ENCODE assay signal across 7 cellular contexts in the genomic region with DNA sequence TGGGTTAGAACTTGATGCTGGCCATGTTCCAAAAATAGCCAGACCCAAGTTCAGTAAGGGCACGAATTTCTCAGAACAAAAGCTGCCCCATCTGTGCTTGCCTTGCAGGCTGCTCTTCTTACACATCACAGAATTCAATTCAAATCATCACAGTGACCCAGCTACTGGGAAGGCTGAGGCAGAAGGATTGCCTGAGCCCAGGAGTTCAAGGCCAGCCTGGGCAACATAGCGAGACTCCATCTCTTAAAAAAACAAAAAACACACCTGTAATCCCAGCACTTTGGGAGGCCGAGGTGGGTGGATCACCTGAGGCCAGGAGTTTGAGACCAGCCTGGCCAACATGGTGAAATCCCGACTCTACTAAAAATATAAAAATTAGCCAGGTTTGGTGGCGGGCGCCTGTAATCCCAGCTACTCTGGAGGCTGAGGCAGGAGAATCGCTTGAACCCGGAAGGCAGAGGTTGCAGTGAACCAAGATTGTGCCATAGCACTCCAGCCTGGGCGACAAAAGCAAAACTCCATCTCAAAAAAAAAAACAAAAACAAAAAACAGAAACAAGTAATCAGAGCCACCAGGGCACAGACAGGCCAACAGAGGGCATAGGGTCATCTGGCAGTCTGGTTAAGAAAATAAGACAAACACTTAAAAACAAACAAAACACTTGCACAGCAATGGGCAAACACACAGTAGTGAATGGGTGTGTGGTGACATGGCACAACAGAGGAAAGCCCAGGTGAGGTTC. TPM values are rescaled to one million over a fixed set of nuclear protein-coding genes. Genes with fewer than 3 reads are reported as not detected.
A peak's percentile ranks its signal among the peaks of the same experiment; 100 is the strongest.
DNase-seq lines count a peak whose midpoint lies in the region; ATAC-seq and TF ChIP-seq lines count a peak whose summit lies in the region.
"Not testable (repeated sequence)": the region's sequence is repeated elsewhere in the genome, so short reads cannot be mapped to it uniquely, and the experiment has no call there.

No MANE protein-coding gene starts in this region.

- not testable (repeated sequence) for DNase-seq in PC-9; right cardiac atrium; naive thymus-derived CD8-positive, alpha-beta T cell; smooth muscle cell (lab: John Stamatoyannopoulos, UW; ENCODE audit: unreplicated experiment)
- DNase-seq in activated effector memory CD4-positive, alpha-beta T cell treated with anti-CD3 and anti-CD28 coated beads, Interleukin-2, amount 50 U/mL, for 16 hours, result peak; percentile 30

- not testable (repeated sequence) for H3K9me2 ChIP-seq in PC-9 (ENCODE audit: insufficient read depth)

- H3K79me2 ChIP-seq in PC-9 (ENCODE audit: low read depth) (peaks cover 26% of the 10 kb centered on the region), smooth muscle cell (ENCODE audit: low read depth) (peaks cover 29% of the 10 kb centered on the region)

- intact Hi-C loops in PC-9 (cut with micrococcal nuclease; ENCODE audit: unreplicated experiment), result not testable (repeated sequence)
- intact Hi-C loops in dendritic cell treated with granulocyte-macrophage colony-stimulating factor and Interleukin-4, amounts not matched to agents 40 ng/mL and 50 ng/mL, for 4 days (cut with micrococcal nuclease), result loop anchor here (1.0 kb wide), 1 partner anchor 13 kb away; no protein-coding TSS in a partner anchor
- intact Hi-C loops in right cardiac atrium (cut with DNase I), result loop anchor here in 1 of 4 donors (2.0 kb wide), 1 partner anchor 69 kb away; no protein-coding TSS in a partner anchor

- H3K36me3 ChIP-seq in PC-9 (ENCODE audit: low read depth); smooth muscle cell (ENCODE audit: low read depth): not testable (repeated sequence)

- peak overlapping the region; percentile 82 for H3K27ac ChIP-seq in PC-9
- peak overlapping the region; percentile 94 for H3K27ac ChIP-seq in right cardiac atrium (ENCODE audit: low read length)
- H3K27ac ChIP-seq in smooth muscle cell (ENCODE audit: low read depth), result peak overlapping the region; percentile 95

- H3K27me3 ChIP-seq in PC-9 (ENCODE audit: insufficient read depth, low read depth); right cardiac atrium (ENCODE audit: control insufficient read depth, insufficient read depth); smooth muscle cell (ENCODE audit: low read depth): not testable (repeated sequence)

- BruUV-seq in PC-9 (replicated peaks; lab: Mats Ljungman, UMichigan), result not testable (repeated sequence)

- not testable (repeated sequence) for H3K9me3 ChIP-seq in PC-9 (ENCODE audit: insufficient read depth, low read depth); right cardiac atrium (ENCODE audit: control insufficient read depth, low read length); smooth muscle cell (replicated peaks; ENCODE audit: low read depth)

- not testable (repeated sequence) for H4K20me1 ChIP-seq in PC-9 (ENCODE audit: insufficient read depth); smooth muscle cell (ENCODE audit: low read depth)

- ATAC-seq in right cardiac atrium; naive thymus-derived CD8-positive, alpha-beta T cell: not testable (repeated sequence)

- H3K4me2 ChIP-seq in PC-9 (peak overlapping the region; percentile 84), smooth muscle cell (peak overlapping the region; percentile 93)

- H3F3A ChIP-seq in PC-9 (ENCODE audit: insufficient read depth, low read depth), result not testable (repeated sequence)
- H3F3A ChIP-seq in smooth muscle cell (ENCODE audit: low read depth), result peaks cover 15% of the 10 kb centered on the region

- H3K36me3 Mint-ChIP-seq in dendritic cell treated with granulocyte-macrophage colony-stimulating factor and Interleukin-4, amounts not matched to agents 40 ng/mL and 50 ng/mL, for 4 days (ENCODE audit: low read depth), result peaks cover 77% of the 10 kb centered on the region
- H3K36me3 Mint-ChIP-seq in naive thymus-derived CD8-positive, alpha-beta T cell, result peaks cover 0 to 42% (median 7%) of the 10 kb centered on the region in 3 donors

- not testable (repeated sequence) for H2AFZ ChIP-seq in PC-9; smooth muscle cell (ENCODE audit: low read depth)

- not testable (repeated sequence) for H3K27me3 Mint-ChIP-seq in dendritic cell treated with granulocyte-macrophage colony-stimulating factor and Interleukin-4, amounts not matched to agents 40 ng/mL and 50 ng/mL, for 4 days; naive thymus-derived CD8-positive, alpha-beta T cell

- TF ChIP-seq CTCF in GM12873 (IDR thresholded peaks at IDR 0.05; ENCODE audit: insufficient read depth, low read depth, low read length, missing control alignments), result peak; percentile 6
- not testable (repeated sequence) for TF ChIP-seq CTCF in PC-9 (conservative IDR thresholded peaks at IDR 0.05); smooth muscle cell (IDR thresholded peaks at IDR 0.05; ENCODE audit: borderline replicate concordance, insufficient read depth, poor library complexity, severe bottlenecking)

- CTCF ChIA-PET in PC-9 (lab: Charles Lee), result interaction anchor here (1.0 to 2.0 kb wide), 2 partner anchors 18 to 19 kb away, joined by 5 to 7 read pairs; no protein-coding TSS in a partner anchor

- H3K4me1 Mint-ChIP-seq in dendritic cell treated with granulocyte-macrophage colony-stimulating factor and Interleukin-4, amounts not matched to agents 40 ng/mL and 50 ng/mL, for 4 days (ENCODE audit: low read depth), result peaks cover 80% of the 10 kb centered on the region
- H3K4me1 Mint-ChIP-seq in naive thymus-derived CD8-positive, alpha-beta T cell, result peaks cover 25 to 71% (median 68%) of the 10 kb centered on the region in 4 donors

- POLR2A ChIA-PET in PC-9 (lab: Charles Lee; ENCODE audit: unreplicated experiment), result interaction anchor here (0.6 to 1.5 kb wide), 4 partner anchors 13 to 151 kb away, joined by 4 to 11 read pairs (median 6); no protein-coding TSS in a partner anchor
- POLR2A ChIA-PET in naive thymus-derived CD8-positive, alpha-beta T cell (lab: Charles Lee), result interaction anchor here (0.7 to 2.8 kb wide), 6 partner anchors 17 to 140 kb away, joined by 3 to 19 read pairs (median 4); partner anchors contain the start of gene FBXO6

- H3K4me3 ChIP-seq in PC-9 (peak overlapping the region; percentile 87; the same call in 1 of the 2 replicates), right cardiac atrium (ENCODE audit: low read length) (peak overlapping the region; percentile 80), smooth muscle cell (peak overlapping the region; percentile 70)

- not testable (repeated sequence) for H3K9me3 Mint-ChIP-seq in dendritic cell treated with granulocyte-macrophage colony-stimulating factor and Interleukin-4, amounts not matched to agents 40 ng/mL and 50 ng/mL, for 4 days; naive thymus-derived CD8-positive, alpha-beta T cell

- peak overlapping the region; percentile 94 for H3K27ac Mint-ChIP-seq in dendritic cell treated with granulocyte-macrophage colony-stimulating factor and Interleukin-4, amounts not matched to agents 40 ng/mL and 50 ng/mL, for 4 days
- peak overlapping the region in 9 of 10 donors; percentile 83 to 99 (median 95) for H3K27ac Mint-ChIP-seq in naive thymus-derived CD8-positive, alpha-beta T cell

- 58% methylated on average over 9 of the region's 9 CpGs for WGBS in right cardiac atrium
- WGBS in smooth muscle cell (ENCODE audit: low lambda C conversion rate), result 83% methylated on average over 9 of the region's 9 CpGs

- H3K4me1 ChIP-seq in PC-9 (replicated peaks; ENCODE audit: insufficient read depth) (peaks cover 27% of the 10 kb centered on the region; the same call in 1 of the 2 replicates), smooth muscle cell (ENCODE audit: low read depth) (peaks cover 45% of the 10 kb centered on the region)
- H3K4me1 ChIP-seq in right cardiac atrium (ENCODE audit: control insufficient read depth, insufficient read depth, low read length), result not testable (repeated sequence)

- H3K9ac ChIP-seq in smooth muscle cell (ENCODE audit: low read depth), result peak overlapping the region; percentile 92

- peak overlapping the region; percentile 94 for H3K4me3 Mint-ChIP-seq in dendritic cell treated with granulocyte-macrophage colony-stimulating factor and Interleukin-4, amounts not matched to agents 40 ng/mL and 50 ng/mL, for 4 days
- H3K4me3 Mint-ChIP-seq in naive thymus-derived CD8-positive, alpha-beta T cell, result peak overlapping the region; percentile 92 to 100 (median 99)

RNA-seq across cellular contexts. Expression of gene MTHFR, which starts 1.7 kb away (rescaled TPM):
- total RNA-seq in PC-9 (2021) (15.8 and 22.2 TPM in 2 replicates), right cardiac atrium (10 to 100 TPM; 46.6 to 75.2 (median 58.9) TPM), smooth muscle cell (12.1 and 15.2 TPM in 2 replicates)
- polyA plus RNA-seq in right cardiac atrium (36.7 TPM), smooth muscle cell (6.1 and 8.3 TPM in 2 replicates)
- total RNA-seq in naive thymus-derived CD8-positive, alpha-beta T cell, result 10 to 100 TPM; 63.9 to 71.7 TPM
- 1 to 10 TPM; 3.7 to 9.5 (median 8.0) TPM for polyA plus RNA-seq in naive thymus-derived CD8-positive, alpha-beta T cell

RNA-seq across cellular contexts. Expression of gene CLCN6, which starts 1.9 kb away (rescaled TPM):
- total RNA-seq in PC-9 (2021) (14.8 and 16.7 TPM in 2 replicates), right cardiac atrium (10 to 100 TPM; 30.4 to 54.9 (median 36.8) TPM), smooth muscle cell (8.4 and 13.6 TPM in 2 replicates)
- polyA plus RNA-seq in right cardiac atrium (16.2 TPM), smooth muscle cell (9.9 and 14.8 TPM in 2 replicates)
- 10 to 100 TPM; 26.8 to 31.8 TPM for total RNA-seq in naive thymus-derived CD8-positive, alpha-beta T cell
- 1 to 10 TPM; 1.2 to 2.8 (median 2.1) TPM for polyA plus RNA-seq in naive thymus-derived CD8-positive, alpha-beta T cell

RNA-seq across cellular contexts. Expression of gene C1orf167, which starts 42.1 kb away (rescaled TPM):
- total RNA-seq in PC-9 (2021) (not detected in 2 replicates), right cardiac atrium (1 to 10 TPM; 1.3 to 2.7 (median 2.0) TPM), smooth muscle cell (not detected in 2 replicates)
- polyA plus RNA-seq in right cardiac atrium (4.0 TPM), smooth muscle cell (0.70 TPM in 1 of 2 replicates, not detected in the other)
- total RNA-seq in naive thymus-derived CD8-positive, alpha-beta T cell, result not detected
- not detected for polyA plus RNA-seq in naive thymus-derived CD8-positive, alpha-beta T cell

RNA-seq across cellular contexts. Expression of gene NPPA, which starts 43.5 kb away (rescaled TPM):
- total RNA-seq in PC-9 (2021), result not detected in 2 replicates
- total RNA-seq in right cardiac atrium, result over 10,000 TPM; 26,185 to 59,291 (median 38,228) TPM
- polyA plus RNA-seq in right cardiac atrium, result 45,715 TPM
- not detected for total RNA-seq in naive thymus-derived CD8-positive, alpha-beta T cell
- not detected for polyA plus RNA-seq in naive thymus-derived CD8-positive, alpha-beta T cell
- not detected in 2 replicates for total RNA-seq in smooth muscle cell
- polyA plus RNA-seq in smooth muscle cell, result 0.48 and 1.4 TPM in 2 replicates

RNA-seq across cellular contexts. Expression of gene NPPB, which starts 54.6 kb away (rescaled TPM):
- total RNA-seq in PC-9 (2021) (not detected in 2 replicates), right cardiac atrium (1,000 to 10,000 TPM in 1 of 4 donors, 100 to 1,000 TPM in 1, 10 to 100 TPM in 2; 37.1 to 2,245 (median 160) TPM), smooth muscle cell (6.7 and 9.5 TPM in 2 replicates)
- polyA plus RNA-seq in right cardiac atrium (1,679 TPM), smooth muscle cell (9.6 and 12.2 TPM in 2 replicates)
- not detected for total RNA-seq in naive thymus-derived CD8-positive, alpha-beta T cell
- polyA plus RNA-seq in naive thymus-derived CD8-positive, alpha-beta T cell, result not detected
